In the genomic region with DNA sequence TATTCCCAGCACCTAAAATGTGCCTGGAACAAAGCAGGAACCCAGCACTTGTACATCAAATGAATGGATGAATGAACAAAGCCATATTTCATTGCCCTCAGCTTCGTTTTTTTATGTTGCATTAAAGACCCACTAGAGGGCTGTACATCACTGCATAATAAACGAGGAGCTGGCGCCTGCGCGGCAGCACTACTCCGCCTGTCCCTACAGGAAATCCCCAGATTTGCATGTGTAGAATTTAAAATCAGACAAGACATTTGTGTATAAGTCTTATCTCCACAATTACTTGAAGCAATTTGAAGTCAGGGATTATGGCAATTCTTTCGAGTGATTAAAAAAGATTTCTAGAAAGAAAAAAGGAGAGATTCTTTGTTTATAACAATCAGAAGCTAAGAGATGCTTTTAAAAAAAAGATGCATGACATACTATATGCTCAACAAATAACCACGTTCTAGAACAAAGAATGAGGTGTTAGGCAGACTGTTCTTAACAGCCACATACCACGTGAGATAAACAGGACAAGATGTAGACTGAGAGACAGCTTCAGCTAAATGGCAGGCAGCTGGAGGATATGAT, we compare ENCODE assay signal across 8 cellular contexts. TPM values are rescaled to one million over a fixed set of nuclear protein-coding genes. Genes with fewer than 3 reads are reported as not detected.
DNase-seq lines count a peak whose midpoint lies in the region; ATAC-seq and TF ChIP-seq lines count a peak whose summit lies in the region.

No MANE protein-coding gene starts in this region.

- no peak overlapping the region for H3K4me3 ChIP-seq in mesendoderm (ENCODE audit: low read length)

- peaks cover 11% of the 10 kb centered on the region for H3K4me1 Mint-ChIP-seq in Calu3 (ENCODE audit: low read depth, unreplicated experiment)

- TF ChIP-seq CTCF in Calu3 (IDR thresholded peaks at IDR 0.05; ENCODE audit: unreplicated experiment), result peak; percentile 60

- no peak overlapping the region for H3K23ac ChIP-seq in mesendoderm (ENCODE audit: low read length)

- no peaks in the 10 kb centered on the region for H3K79me1 ChIP-seq in mesendoderm (ENCODE audit: low read length)

- H3K18ac ChIP-seq in mesendoderm (ENCODE audit: low read length), result no peak overlapping the region

- H3K27me3 Mint-ChIP-seq in Calu3 (ENCODE audit: unreplicated experiment), result peaks cover 24% of the 10 kb centered on the region

- no peaks in the 10 kb centered on the region for H3K9me3 Mint-ChIP-seq in Calu3 (ENCODE audit: low read depth, unreplicated experiment)

- no peak overlapping the region for H3K27ac Mint-ChIP-seq in Calu3 (ENCODE audit: unreplicated experiment)

- CTCF ChIA-PET in Calu3 (lab: Charles Lee), result interaction anchor here (0.5 to 1.7 kb wide), 18 partner anchors 9 to 775 kb away, joined by 3 to 64 read pairs (median 4); a partner anchor contains a TSS

- no peak overlapping the region for H3K4me3 Mint-ChIP-seq in Calu3 (ENCODE audit: low read depth, unreplicated experiment)

- H3K36me3 Mint-ChIP-seq in Calu3 (ENCODE audit: insufficient read depth, unreplicated experiment), result peaks cover 2% of the 10 kb centered on the region

- no peaks in the 10 kb centered on the region for H3K4me1 ChIP-seq in mesendoderm (ENCODE audit: control insufficient read depth, low read depth, low read length)

- no CpG with 5 or more reads among the region's 9 CpGs for WGBS in mesendoderm (ENCODE audit: extremely low coverage, insufficient coverage, low lambda C conversion rate)

- ATAC-seq in GM21381 (IDR thresholded peaks at IDR 0.05; ENCODE audit: unreplicated experiment), result peak; percentile 76

- DNase-seq in Calu3, result peak; percentile 69
- DNase-seq in HS-27A (ENCODE audit: low read depth), result peak; percentile 57
- peak; percentile 87 for DNase-seq in NCI-H82 treated with DMSO at 0.1 percent for 48 hours (lab: John Stamatoyannopoulos, UW; ENCODE audit: unreplicated experiment)
- peak; percentile 68 to 71 for DNase-seq in activated CD4-positive, alpha-beta T cell treated with anti-CD3 and anti-CD28 coated beads, Interleukin-2, amount 50 U/mL, for 48 hours
- peak; percentile 77 to 88 for DNase-seq in dermis microvascular lymphatic vessel endothelial cell (ENCODE audit: low read depth in 2 of 2)
- DNase-seq in mesendoderm, result peak; percentile 89
- peak; percentile 50 to 62 for DNase-seq in stimulated activated CD8-positive, alpha-beta memory T cell treated with anti-CD3 and anti-CD28 coated beads, Interleukin-2, amount 100 ng/mL, for 1 hour (ENCODE audit: low read depth in 2 of 2)

- intact Hi-C loops in Calu3 (cut with micrococcal nuclease; ENCODE audit: unreplicated experiment), result loop anchor here (1.0 to 5.0 kb wide), 6 partner anchors 146 to 776 kb away; a partner anchor contains a TSS

- no peak overlapping the region for H2BK5ac ChIP-seq in mesendoderm (ENCODE audit: low read length)

- no peak overlapping the region for H2BK15ac ChIP-seq in mesendoderm (replicated peaks; ENCODE audit: low read depth)

- H3K56ac ChIP-seq in mesendoderm (ENCODE audit: low read length), result peak overlapping the region; percentile 22

- no peak overlapping the region for H4K8ac ChIP-seq in mesendoderm (ENCODE audit: low read depth, low read length)

- H3K4me2 ChIP-seq in mesendoderm (ENCODE audit: low read length), result no peak overlapping the region

- no peak overlapping the region for H3K9ac ChIP-seq in mesendoderm (ENCODE audit: low read length)

- H3K4ac ChIP-seq in mesendoderm (ENCODE audit: low read depth, low read length), result no peak overlapping the region

- H3K36me3 ChIP-seq in mesendoderm (ENCODE audit: control insufficient read depth, insufficient read depth, low read length), result no peaks in the 10 kb centered on the region

- no peak overlapping the region for H3K27ac ChIP-seq in mesendoderm (ENCODE audit: low read depth, low read length)

- no TSS peak for BruUV-seq in Calu3 (replicated peaks; lab: Mats Ljungman, UMichigan)

- H4K5ac ChIP-seq in mesendoderm (ENCODE audit: low read length), result no peak overlapping the region

- H2BK120ac ChIP-seq in mesendoderm (ENCODE audit: low read depth, low read length), result no peak overlapping the region

- H3K79me2 ChIP-seq in mesendoderm (ENCODE audit: control insufficient read depth, insufficient read depth, low read length), result no peaks in the 10 kb centered on the region

- no peak overlapping the region for H2AK5ac ChIP-seq in mesendoderm (ENCODE audit: low read length)

- no peaks in the 10 kb centered on the region for H3K27me3 ChIP-seq in mesendoderm (ENCODE audit: insufficient read depth, low read length, poor library complexity)

RNA-seq across cellular contexts. Expression of a gene that starts 5.4 kb away (rescaled TPM):
- 32.7 and 43.2 TPM in 2 replicates for total RNA-seq in Calu3 (2022)
- total RNA-seq in dermis microvascular lymphatic vessel endothelial cell, result 6.7 and 18.5 TPM in 2 replicates
- 13.0 TPM for polyA plus RNA-seq in mesendoderm (2013, experiment 1 of 2)
- polyA plus RNA-seq in mesendoderm (2013, experiment 2 of 2), result 13.9 TPM
